ENCODE assay signal across 8 cellular contexts in genomic region chr5:134555223-134555790, GRCh38. TPM values are rescaled to one million over a fixed set of nuclear protein-coding genes. Genes with fewer than 3 reads are reported as not detected.
DNase-seq lines count a peak whose midpoint lies in the region; FAIRE-seq and TF ChIP-seq lines count a peak whose summit lies in the region.

No MANE protein-coding gene starts in this region.

- FAIRE-seq in keratinocyte (lab: Jason Lieb, UNC) (no peak), HTR-8/SVneo (lab: Jason Lieb, UNC) (no peak)

- H3K4me3 Mint-ChIP-seq in activated CD4-positive, alpha-beta T cell treated with anti-CD3 and anti-CD28 coated beads, Interleukin-2, amount 10 ng/mL, durations not matched to agents 7 days and 5 days = no peak overlapping the region

- DNase-seq in activated CD4-positive, alpha-beta T cell treated with anti-CD3 and anti-CD28 coated beads, Interleukin-2, amount 10 ng/mL, durations not matched to agents 7 days and 5 days = no peak
- DNase-seq in activated CD4-positive, alpha-beta T cell treated with anti-CD3 and anti-CD28 coated beads, Interleukin-2, amount 50 U/mL, for 1 hour = no peak
- no peak for DNase-seq in WERI-Rb-1
- DNase-seq in keratinocyte (ENCODE audit: low read depth, low spot score) = no peak
- no peak for DNase-seq in HTR-8/SVneo (ENCODE audit: insufficient read length, low spot score)
- DNase-seq in ureter (ENCODE audit: low spot score) = no peak
- DNase-seq in mucosa of gallbladder (ENCODE audit: low spot score) = no peak

- H3K9ac ChIP-seq in keratinocyte (ENCODE audit: control insufficient read depth, extremely low read depth, insufficient read depth, low read length) = no peak overlapping the region

- peaks cover 4% of the 10 kb centered on the region for H3K9me1 ChIP-seq in keratinocyte (ENCODE audit: control insufficient read depth, extremely low read depth, insufficient read depth, low read length)

- H2AFZ ChIP-seq in keratinocyte (ENCODE audit: control insufficient read depth, low read length) = no peak overlapping the region

- CTCF ChIA-PET in activated CD4-positive, alpha-beta T cell treated with anti-CD3 and anti-CD28 coated beads, Interleukin-2, amount 10 ng/mL, durations not matched to agents 7 days and 5 days (lab: Charles Lee) = interaction anchor here (0.9 to 2.0 kb wide), 9 partner anchors 12 to 331 kb away, joined by 3 to 9 read pairs (median 4); partner anchors contain the start of gene UBE2B

- H3K9me3 Mint-ChIP-seq in activated CD4-positive, alpha-beta T cell treated with anti-CD3 and anti-CD28 coated beads, Interleukin-2, amount 10 ng/mL, durations not matched to agents 7 days and 5 days = no peaks in the 10 kb centered on the region

- no peaks in the 10 kb centered on the region for H3K27me3 Mint-ChIP-seq in activated CD4-positive, alpha-beta T cell treated with anti-CD3 and anti-CD28 coated beads, Interleukin-2, amount 10 ng/mL, durations not matched to agents 7 days and 5 days

- H3K4me2 ChIP-seq in keratinocyte (ENCODE audit: control insufficient read depth, extremely low read depth, insufficient read depth, low read depth, low read length) = peak overlapping the region; percentile 19

- H3K4me1 ChIP-seq in keratinocyte (ENCODE audit: control insufficient read depth, extremely low read depth, insufficient read depth, low read length) = peaks cover 42% of the 10 kb centered on the region

- TF ChIP-seq CTCF in WERI-Rb-1 (IDR thresholded peaks at IDR 0.05; ENCODE audit: low read depth, low read length) = no peak
- TF ChIP-seq CTCF in keratinocyte (optimal IDR thresholded peaks at IDR 0.05 in 1 of 3, IDR thresholded peaks at IDR 0.05 in 1 of 3, conservative IDR thresholded peaks at IDR 0.05 in 1 of 3; ENCODE audit: extremely low read depth in 1 of 3, insufficient read depth in 2 of 3, low read length in 3 of 3) = no peak

- peaks cover 3% of the 10 kb centered on the region for H3K79me2 ChIP-seq in keratinocyte (ENCODE audit: control insufficient read depth, insufficient read depth, low read length)

- H3K27ac ChIP-seq in WERI-Rb-1 (peak overlapping the region; percentile 37), keratinocyte (ENCODE audit: control insufficient read depth, insufficient read depth, low read length) (peak overlapping the region; percentile 61), temporal lobe (ENCODE audit: low read depth, low read length) (peak overlapping the region; percentile 11)

- no peaks in the 10 kb centered on the region for H3K9me3 ChIP-seq in WERI-Rb-1 (ENCODE audit: severe bottlenecking)
- no peaks in the 10 kb centered on the region for H3K9me3 ChIP-seq in keratinocyte (ENCODE audit: control insufficient read depth, low read depth, low read length)

- POLR2A ChIA-PET in activated CD4-positive, alpha-beta T cell treated with anti-CD3 and anti-CD28 coated beads, Interleukin-2, amount 10 ng/mL, durations not matched to agents 7 days and 5 days (lab: Charles Lee) = no interaction called here

- H3K27me3 ChIP-seq in WERI-Rb-1 (ENCODE audit: insufficient read depth, low read depth, severe bottlenecking) (no peaks in the 10 kb centered on the region), keratinocyte (ENCODE audit: control insufficient read depth, extremely low read depth, insufficient read depth, low read length) (no peaks in the 10 kb centered on the region)

- H3K4me1 Mint-ChIP-seq in activated CD4-positive, alpha-beta T cell treated with anti-CD3 and anti-CD28 coated beads, Interleukin-2, amount 10 ng/mL, durations not matched to agents 7 days and 5 days = peaks cover 36% of the 10 kb centered on the region

- no peaks in the 10 kb centered on the region for H4K20me1 ChIP-seq in keratinocyte (ENCODE audit: control insufficient read depth, extremely low read depth, insufficient read depth, low read length)

- no peak overlapping the region for H3K4me3 ChIP-seq in WERI-Rb-1 (ENCODE audit: low read depth, low read length)
- H3K4me3 ChIP-seq in keratinocyte (ENCODE audit: control insufficient read depth in 2 of 3, extremely low read depth in 1 of 3, insufficient read depth in 2 of 3, low read depth in 1 of 3, low read length in 3 of 3) = no peak overlapping the region

- H3K36me3 ChIP-seq in WERI-Rb-1 = peaks cover 42% of the 10 kb centered on the region
- peaks cover 10 to 31% of the 10 kb centered on the region in 2 experiments for H3K36me3 ChIP-seq in keratinocyte (ENCODE audit: control insufficient read depth in 2 of 2, extremely low read depth in 1 of 2, insufficient read depth in 2 of 2, low read length in 2 of 2)

- dilution Hi-C loops in keratinocyte (cut with MboI; ENCODE audit: extremely low pct_ligation_motif_present, low sequenced_read_pairs) = no loop called here

- peak overlapping the region; percentile 90 for H3K27ac Mint-ChIP-seq in activated CD4-positive, alpha-beta T cell treated with anti-CD3 and anti-CD28 coated beads, Interleukin-2, amount 10 ng/mL, durations not matched to agents 7 days and 5 days

- peaks cover 32% of the 10 kb centered on the region for H3K36me3 Mint-ChIP-seq in activated CD4-positive, alpha-beta T cell treated with anti-CD3 and anti-CD28 coated beads, Interleukin-2, amount 10 ng/mL, durations not matched to agents 7 days and 5 days (ENCODE audit: low read depth)

RNA-seq across cellular contexts. Expression of gene JADE2, which starts 29.8 kb away (rescaled TPM):
- 10 to 100 TPM; 92.5 to 93.8 TPM for total RNA-seq in activated CD4-positive, alpha-beta T cell treated with anti-CD3 and anti-CD28 coated beads, Interleukin-2, amount 10 ng/mL, durations not matched to agents 7 days and 5 days
- 8.4 to 15.5 TPM (median 11.1 TPM) in 3 replicates for polyA plus RNA-seq in keratinocyte
- polyA plus RNA-seq in keratinocyte (2011; ENCODE audit: low read depth) = 3.3 TPM
- polyA plus RNA-seq in keratinocyte (2011; cell fraction: cytosol; rRNA removed) = 6.2 and 10.7 TPM in 2 replicates
- 13.5 and 16.0 TPM in 2 replicates for polyA plus RNA-seq in keratinocyte (2011; cell fraction: nucleus; rRNA removed)
- polyA plus RNA-seq in keratinocyte (2012; ENCODE audit: low replicate concordance) = 3.0 and 18.5 TPM in 2 replicates
- 16.5 to 42.2 TPM (median 27.7 TPM) in 3 replicates for polyA minus RNA-seq in keratinocyte
- 25.3 TPM for polyA minus RNA-seq in keratinocyte (2011; cell fraction: cytosol; rRNA and poly(A)+ RNA removed)
- polyA minus RNA-seq in keratinocyte (2011; cell fraction: nucleus; rRNA and poly(A)+ RNA removed) = 19.3 and 20.4 TPM in 2 replicates
- total RNA-seq in temporal lobe = 3.4 TPM
- total RNA-seq in ureter = 68.7 TPM
- 83.1 TPM for total RNA-seq in mucosa of gallbladder

Comparison
In these comparisons a context has a peak if more than half of its experiments do, and no peak if none do; other contexts are left out.
1. H3K27ac ChIP-seq: peak in every context shown above with its lines; median percentile 61 in keratinocyte; 37 in WERI-Rb-1; 11 in temporal lobe.
2. RNA of gene JADE2, which starts 29.8 kb away (total RNA-seq): 92.5 to 93.8 TPM in activated CD4-positive, alpha-beta T cell treated with anti-CD3 and anti-CD28 coated beads, Interleukin-2, amount 10 ng/mL, durations not matched to agents 7 days and 5 days, 83.1 TPM in mucosa of gallbladder (single experiment) and 68.7 TPM in ureter (single experiment); 3.4 TPM in temporal lobe (single experiment); every median in the first group is over 10 times any median in the second.